ENCODE assay signal across 8 cellular contexts in genomic region chr1:244833260-244833659, GRCh38. TPM values are rescaled to one million over a fixed set of nuclear protein-coding genes. Genes with fewer than 3 reads are reported as not detected.
DNase-seq lines count a peak whose midpoint lies in the region; ATAC-seq and TF ChIP-seq lines count a peak whose summit lies in the region.
"Not testable (repeated sequence)": the region's sequence is repeated elsewhere in the genome, so short reads cannot be mapped to it uniquely, and the experiment has no call there.

No MANE protein-coding gene starts in this region.

- H4K20me1 ChIP-seq in SK-N-SH (ENCODE audit: insufficient read depth) = not testable (repeated sequence)
- H4K20me1 ChIP-seq in neural progenitor cell (ENCODE audit: low read depth) = peaks cover 10% of the 10 kb centered on the region

- TF ChIP-seq CTCF in AG09309 (IDR thresholded peaks at IDR 0.05; ENCODE audit: control insufficient read depth, insufficient read depth, low read depth, low read length, missing control alignments); HFFc6 (IDR thresholded peaks at IDR 0.05); SK-N-SH (IDR thresholded peaks at IDR 0.05); neural progenitor cell (IDR thresholded peaks at IDR 0.05); stomach (IDR thresholded peaks at IDR 0.05): not testable (repeated sequence)

- peak overlapping the region; percentile 100; the same call in 1 of the 2 replicates for H3K27ac Mint-ChIP-seq in HFFc6
- H3K27ac Mint-ChIP-seq in activated naive CD8-positive, alpha-beta T cell treated with anti-CD3 and anti-CD28 coated beads, Interleukin-2, amount 50 U/mL, for 24 hours = peak overlapping the region; percentile 99
- H3K27ac Mint-ChIP-seq in immature natural killer cell = peak overlapping the region in 5 of 6 donors; percentile 91 to 99 (median 92)
- H3K27ac Mint-ChIP-seq in neural progenitor cell = not testable (repeated sequence)

- POLR2A ChIA-PET in SK-N-SH (lab: Yijun Ruan, JAX) = not testable (repeated sequence)

- not testable (repeated sequence) for H3K9me3 Mint-ChIP-seq in HFFc6; activated naive CD8-positive, alpha-beta T cell treated with anti-CD3 and anti-CD28 coated beads, Interleukin-2, amount 50 U/mL, for 24 hours; immature natural killer cell; neural progenitor cell

- peak overlapping the region; percentile 97 to 99; a peak in 3 of 4 replicates for H3K27ac ChIP-seq in SK-N-SH (ENCODE audit: low read depth in 2 of 2, low read length in 1 of 2)
- H3K27ac ChIP-seq in neural progenitor cell = not testable (repeated sequence)
- H3K27ac ChIP-seq in stomach = peak overlapping the region; percentile 54 to 100 (median 100)

- not testable (repeated sequence) for TF ChIP-seq EP300 in SK-N-SH (IDR thresholded peaks at IDR 0.05; ENCODE audit: borderline replicate concordance in 1 of 2, low read depth in 1 of 2, low read length in 1 of 2); stomach (IDR thresholded peaks at IDR 0.05)

- not testable (repeated sequence) for TF ChIP-seq POLR2A in stomach (IDR thresholded peaks at IDR 0.05)

- H3F3A ChIP-seq in SK-N-SH (replicated peaks; ENCODE audit: insufficient read depth) (peaks cover 39% of the 10 kb centered on the region), neural progenitor cell (ENCODE audit: low read depth) (peaks cover 46% of the 10 kb centered on the region)

- peak overlapping the region; percentile 76 for H2AFZ ChIP-seq in SK-N-SH (ENCODE audit: low read depth)
- not testable (repeated sequence) for H2AFZ ChIP-seq in neural progenitor cell (replicated peaks)

- WGBS in SK-N-SH (ENCODE audit: low lambda C conversion rate) = 77% methylated on average over 8 of the region's 8 CpGs
- WGBS in stomach, 5 donors = 46 to 51% (median 50%) methylated on average over 8 of the region's 8 CpGs

- H3K9ac ChIP-seq in SK-N-SH = peak overlapping the region; percentile 88
- not testable (repeated sequence) for H3K9ac ChIP-seq in endocrine pancreas (ENCODE audit: control insufficient read depth, insufficient read depth, low read length); neural progenitor cell

- H3K4me3 ChIP-seq in AG09309 (ENCODE audit: control insufficient read depth, low read depth, low read length) = peak overlapping the region; percentile 48; the same call in 1 of the 2 replicates
- H3K4me3 ChIP-seq in SK-N-SH (ENCODE audit: low read depth in 2 of 2, low read length in 1 of 2) = peak overlapping the region; percentile 71 to 83; a peak in 2 of 4 replicates
- peak overlapping the region; percentile 79 for H3K4me3 ChIP-seq in endocrine pancreas (ENCODE audit: control insufficient read depth, insufficient read depth, low read length)
- not testable (repeated sequence) for H3K4me3 ChIP-seq in neural progenitor cell
- H3K4me3 ChIP-seq in stomach = peak overlapping the region; percentile 67 to 85 (median 76)

- not testable (repeated sequence) for ATAC-seq in activated naive CD8-positive, alpha-beta T cell treated with anti-CD3 and anti-CD28 coated beads, Interleukin-2, amount 50 U/mL, for 24 hours

- CTCF ChIA-PET in SK-N-SH (lab: Yijun Ruan, JAX) = interaction anchor here (0.7 to 2.7 kb wide), 5 partner anchors 30 to 210 kb away, joined by 3 to 11 read pairs (median 4); partner anchors contain the start of genes DESI2 and HNRNPU

- H3K9me3 ChIP-seq in SK-N-SH; endocrine pancreas (ENCODE audit: control insufficient read depth, low read length); neural progenitor cell (ENCODE audit: low read depth); stomach: not testable (repeated sequence)

- H3K27me3 Mint-ChIP-seq in HFFc6 (ENCODE audit: insufficient read depth); activated naive CD8-positive, alpha-beta T cell treated with anti-CD3 and anti-CD28 coated beads, Interleukin-2, amount 50 U/mL, for 24 hours; neural progenitor cell (ENCODE audit: insufficient read depth, low read depth): not testable (repeated sequence)
- peaks cover 10 to 16% (median 12%) of the 10 kb centered on the region in 3 donors for H3K27me3 Mint-ChIP-seq in immature natural killer cell (ENCODE audit: low read depth in 3 of 3)

- peaks cover 44% of the 10 kb centered on the region for H3K4me1 Mint-ChIP-seq in HFFc6 (ENCODE audit: low read depth)
- H3K4me1 Mint-ChIP-seq in activated naive CD8-positive, alpha-beta T cell treated with anti-CD3 and anti-CD28 coated beads, Interleukin-2, amount 50 U/mL, for 24 hours = peaks cover 34% of the 10 kb centered on the region
- peaks cover 33% of the 10 kb centered on the region in 2 donors for H3K4me1 Mint-ChIP-seq in immature natural killer cell
- H3K4me1 Mint-ChIP-seq in neural progenitor cell = peaks cover 27% of the 10 kb centered on the region

- peak overlapping the region; percentile 81 for H3K4me2 ChIP-seq in SK-N-SH
- H3K4me2 ChIP-seq in neural progenitor cell = peak overlapping the region; percentile 85

- H3K79me2 ChIP-seq in SK-N-SH (ENCODE audit: insufficient read depth) = peaks cover 26% of the 10 kb centered on the region
- H3K79me2 ChIP-seq in neural progenitor cell (ENCODE audit: low read depth) = peaks cover 27% of the 10 kb centered on the region

- H3K36me3 ChIP-seq in SK-N-SH (replicated peaks in 1 of 2; ENCODE audit: control insufficient read depth in 1 of 2, insufficient read depth in 2 of 2, low read length in 1 of 2); endocrine pancreas (ENCODE audit: control insufficient read depth, insufficient read depth, low read length); neural progenitor cell; stomach: not testable (repeated sequence)

- H3K4me3 Mint-ChIP-seq in HFFc6 (peak overlapping the region; percentile 93), immature natural killer cell (peak overlapping the region in 4 of 5 donors; percentile 87 to 95 (median 90))
- H3K4me3 Mint-ChIP-seq in activated naive CD8-positive, alpha-beta T cell treated with anti-CD3 and anti-CD28 coated beads, Interleukin-2, amount 50 U/mL, for 24 hours = peak overlapping the region; percentile 92
- not testable (repeated sequence) for H3K4me3 Mint-ChIP-seq in neural progenitor cell

- H3K27me3 ChIP-seq in SK-N-SH (ENCODE audit: insufficient read depth); endocrine pancreas (ENCODE audit: control insufficient read depth, insufficient read depth, low read length); neural progenitor cell; stomach: not testable (repeated sequence)

- intact Hi-C loops in stomach (cut with DNase I; ENCODE audit: low total_unique reads) = loop anchor here (10.0 kb wide), 1 partner anchor 132 kb away; a partner anchor contains a TSS

- H3K4me1 ChIP-seq in SK-N-SH (ENCODE audit: control insufficient read depth in 1 of 2, insufficient read depth in 2 of 2, low read depth in 1 of 2, low read length in 1 of 2) (peaks cover 13 to 15% of the 10 kb centered on the region in 2 experiments; a peak in 3 of 4 replicates), neural progenitor cell (peaks cover 17% of the 10 kb centered on the region), stomach (peaks cover 17 to 37% (median 25%) of the 10 kb centered on the region in 4 donors)
- not testable (repeated sequence) for H3K4me1 ChIP-seq in endocrine pancreas (ENCODE audit: control insufficient read depth, insufficient read depth, low read length)

- not testable (repeated sequence) for H3K9me2 ChIP-seq in SK-N-SH

- not testable (repeated sequence) for DNase-seq in AG09309 (ENCODE audit: low read depth); HFFc6; SK-N-SH; activated naive CD8-positive, alpha-beta T cell treated with anti-CD3 and anti-CD28 coated beads, Interleukin-2, amount 50 U/mL, for 24 hours; immature natural killer cell; neural progenitor cell (ENCODE audit: low spot score); stomach

- not testable (repeated sequence) for TF ChIP-seq RAD21 in SK-N-SH (IDR thresholded peaks at IDR 0.05; ENCODE audit: low read length)

- H3K36me3 Mint-ChIP-seq in HFFc6 (ENCODE audit: low read depth) = peaks cover 15% of the 10 kb centered on the region
- peaks cover 22% of the 10 kb centered on the region for H3K36me3 Mint-ChIP-seq in activated naive CD8-positive, alpha-beta T cell treated with anti-CD3 and anti-CD28 coated beads, Interleukin-2, amount 50 U/mL, for 24 hours (ENCODE audit: low read depth)
- not testable (repeated sequence) for H3K36me3 Mint-ChIP-seq in immature natural killer cell, neural progenitor cell

RNA-seq across cellular contexts. Expression of gene COX20, which starts 2.2 kb away (rescaled TPM):
- 10 to 100 TPM; 42.6 to 70.8 (median 58.9) TPM for total RNA-seq in HFFc6 (2021; fragmentation: NEBNext Ultra II Directional; extraction: Animal tissue kit (Norgen Biotek cat#: 25700))
- 24.8 and 29.0 TPM in 2 replicates for polyA plus RNA-seq in SK-N-SH (2012; rRNA removed)
- polyA plus RNA-seq in SK-N-SH (2012; cell fraction: cytosol; rRNA removed) = 36.2 and 56.6 TPM in 2 replicates
- polyA plus RNA-seq in SK-N-SH (2012; cell fraction: nucleus; rRNA removed) = 14.9 and 27.5 TPM in 2 replicates
- 10 to 100 TPM; 41.5 to 57.4 (median 43.8) TPM for polyA plus RNA-seq in immature natural killer cell
- total RNA-seq in neural progenitor cell (ENCODE audit: low replicate concordance) = 24.0 and 81.6 TPM in 2 replicates
- total RNA-seq in stomach = 10 to 100 TPM in 3 of 5 donors, 1 to 10 TPM in 2; 5.5 to 58.0 (median 28.0) TPM
- polyA plus RNA-seq in stomach = 10 to 100 TPM; 55.4 to 65.7 (median 60.0) TPM

RNA-seq across cellular contexts. Expression of gene HNRNPU, which starts 31.1 kb away (rescaled TPM):
- 100 to 1,000 TPM; 266 to 344 (median 322) TPM for total RNA-seq in HFFc6 (2021; fragmentation: NEBNext Ultra II Directional; extraction: Animal tissue kit (Norgen Biotek cat#: 25700))
- polyA plus RNA-seq in SK-N-SH (2012; rRNA removed) (130 and 164 TPM in 2 replicates), immature natural killer cell (100 to 1,000 TPM; 110 to 398 (median 137) TPM), stomach (100 to 1,000 TPM in 1 of 3 donors, 10 to 100 TPM in 2; 76.3 to 132 (median 94.9) TPM)
- 172 and 202 TPM in 2 replicates for polyA plus RNA-seq in SK-N-SH (2012; cell fraction: cytosol; rRNA removed)
- 102 and 124 TPM in 2 replicates for polyA plus RNA-seq in SK-N-SH (2012; cell fraction: nucleus; rRNA removed)
- total RNA-seq in neural progenitor cell (ENCODE audit: low replicate concordance) (543 and 856 TPM in 2 replicates), stomach (100 to 1,000 TPM; 308 to 533 (median 327) TPM)
